In the genomic region with DNA sequence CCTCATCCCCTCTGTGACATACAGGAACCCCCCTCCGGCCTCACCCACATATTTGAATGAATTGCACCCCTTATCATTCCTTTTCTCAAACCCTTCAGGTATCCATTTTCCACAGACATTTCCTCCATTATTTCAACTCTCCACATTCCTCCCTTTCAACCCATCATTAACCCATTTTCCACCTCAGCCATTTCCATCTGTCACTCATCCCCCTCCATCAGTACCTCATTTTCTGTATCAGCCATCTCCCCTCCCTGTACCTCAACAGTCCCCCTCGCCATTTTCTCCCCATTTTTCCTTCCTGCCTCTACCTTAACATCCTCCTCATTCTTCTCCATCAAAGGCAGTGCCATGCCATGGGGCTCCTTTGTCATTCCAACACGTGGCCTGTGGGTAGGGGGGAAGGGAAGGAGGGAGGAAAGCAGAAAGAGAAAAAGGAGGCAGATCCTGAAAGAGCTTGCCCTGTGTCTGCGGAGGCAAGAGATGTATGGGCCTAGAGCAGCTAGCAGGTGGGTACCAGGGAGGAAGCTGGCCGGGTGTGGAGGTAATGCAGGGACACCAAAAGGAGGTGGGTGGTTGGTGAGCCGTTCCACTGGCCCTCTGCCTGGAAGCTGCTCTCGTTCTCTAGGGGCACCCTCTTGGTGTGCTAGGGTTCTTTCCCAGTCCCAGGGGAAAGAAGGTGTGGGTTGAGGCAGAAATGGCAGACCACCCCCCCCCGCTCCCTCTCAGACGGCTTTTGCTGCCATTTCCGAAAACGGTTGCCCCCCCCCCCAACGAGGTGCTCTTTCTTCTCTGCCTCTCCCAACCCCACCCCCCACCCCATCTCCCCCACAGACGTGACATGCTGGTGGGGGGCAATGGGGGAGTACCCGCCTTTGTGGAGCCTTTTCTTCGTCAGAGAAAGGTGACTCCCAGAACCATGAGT, we compare ENCODE assay signal across 8 cellular contexts. TPM values are rescaled to one million over a fixed set of nuclear protein-coding genes. Genes with fewer than 3 reads are reported as not detected.
A peak's percentile ranks its signal among the peaks of the same experiment; 100 is the strongest.
DNase-seq lines count a peak whose midpoint lies in the region; ATAC-seq and TF ChIP-seq lines count a peak whose summit lies in the region.

No MANE protein-coding gene starts in this region.

- H3K27ac ChIP-seq in gastroesophageal sphincter (peak overlapping the region in 3 of 4 donors; percentile 76 to 99 (median 96)), skeletal muscle tissue (ENCODE audit: low read depth, low read length) (peak overlapping the region; percentile 100)

- H3K27me3 Mint-ChIP-seq in activated B cell treated with CpG ODN at 0.5 μM for 24 hours = peaks cover 2% of the 10 kb centered on the region

- no peak for TF ChIP-seq POLR2A in gastroesophageal sphincter (IDR thresholded peaks at IDR 0.05)

- 30 to 62% methylated on average over 3 to 5 of the region's 15 CpGs for WGBS in gastroesophageal sphincter (ENCODE audit: low coverage in 1 of 2), 2 donors

- intact Hi-C loops in activated B cell treated with CpG ODN at 0.5 μM for 24 hours (cut with micrococcal nuclease) = no loop called here

- H3K4me3 Mint-ChIP-seq in activated B cell treated with CpG ODN at 0.5 μM for 24 hours = peak overlapping the region; percentile 62

- POLR2A ChIA-PET in activated B cell treated with CpG ODN at 0.5 μM for 24 hours (lab: Charles Lee) = interaction anchor here (0.9 to 1.9 kb wide), 2 partner anchors 10 to 81 kb away, joined by 3 to 9 read pairs; a partner anchor contains a TSS

- no peak for DNase-seq in activated B cell treated with CpG ODN at 0.5 μM for 24 hours

- CTCF ChIA-PET in activated B cell treated with CpG ODN at 0.5 μM for 24 hours (lab: Charles Lee) = interaction anchor here (1.3 kb wide), 1 partner anchor 60 kb away, joined by 5 read pairs; no protein-coding TSS in a partner anchor

- H3K36me3 ChIP-seq in gastroesophageal sphincter = peaks cover 0 to 4% of the 10 kb centered on the region in 2 donors
- H3K36me3 ChIP-seq in skeletal muscle tissue (ENCODE audit: control insufficient read depth in 3 of 3, insufficient read depth in 3 of 3, low read length in 3 of 3) = peaks cover 1 to 20% (median 1%) of the 10 kb centered on the region in 3 donors

- ATAC-seq in activated B cell treated with CpG ODN at 0.5 μM for 24 hours (ENCODE audit: low read depth) (no peak), gastroesophageal sphincter (no peak), GM18907 (IDR thresholded peaks at IDR 0.05; ENCODE audit: unreplicated experiment) (no peak), HG03460 (IDR thresholded peaks at IDR 0.05; ENCODE audit: unreplicated experiment) (no peak), GM21619 (IDR thresholded peaks at IDR 0.05; ENCODE audit: unreplicated experiment) (no peak), HG02588 (IDR thresholded peaks at IDR 0.05; ENCODE audit: unreplicated experiment) (no peak)

- H3K4me1 Mint-ChIP-seq in activated B cell treated with CpG ODN at 0.5 μM for 24 hours = peaks cover 65% of the 10 kb centered on the region

- H3K9ac ChIP-seq in skeletal muscle tissue (ENCODE audit: low read depth in 1 of 3, low read length in 3 of 3) = peak overlapping the region; percentile 36 to 100 (median 99)

- no peaks in the 10 kb centered on the region for H3K27me3 ChIP-seq in gastroesophageal sphincter
- H3K27me3 ChIP-seq in skeletal muscle tissue (ENCODE audit: control insufficient read depth in 3 of 3, insufficient read depth in 3 of 3, low read length in 3 of 3) = no peaks in the 10 kb centered on the region

- H3K9me3 ChIP-seq in gastroesophageal sphincter = no peaks in the 10 kb centered on the region
- H3K9me3 ChIP-seq in skeletal muscle tissue (ENCODE audit: control insufficient read depth in 3 of 3, low read length in 3 of 3) = no peaks in the 10 kb centered on the region

- H3K9me3 Mint-ChIP-seq in activated B cell treated with CpG ODN at 0.5 μM for 24 hours = no peaks in the 10 kb centered on the region

- peaks cover 6% of the 10 kb centered on the region for H3K36me3 Mint-ChIP-seq in activated B cell treated with CpG ODN at 0.5 μM for 24 hours (ENCODE audit: low read depth)

- H3K27ac Mint-ChIP-seq in activated B cell treated with CpG ODN at 0.5 μM for 24 hours = peak overlapping the region; percentile 56

- H3K4me1 ChIP-seq in gastroesophageal sphincter (peaks cover 10 to 35% (median 14%) of the 10 kb centered on the region in 3 donors), skeletal muscle tissue (ENCODE audit: control insufficient read depth in 3 of 3, insufficient read depth in 3 of 3, low read length in 3 of 3) (peaks cover 38 to 66% (median 61%) of the 10 kb centered on the region in 3 donors)

- H3K4me3 ChIP-seq in GM12875 (ENCODE audit: low read depth, low read length) (peak overlapping the region; percentile 94), gastroesophageal sphincter (peak overlapping the region; percentile 47 to 96), skeletal muscle tissue (ENCODE audit: low read length in 3 of 3) (peak overlapping the region; percentile 30 to 85 (median 71))

- TF ChIP-seq EP300 in gastroesophageal sphincter (IDR thresholded peaks at IDR 0.05) = no peak

- TF ChIP-seq CTCF in GM12875 (IDR thresholded peaks at IDR 0.05; ENCODE audit: borderline replicate concordance, insufficient read depth, low read depth, low read length) = no peak
- no peak for TF ChIP-seq CTCF in activated B cell treated with CpG ODN at 0.5 μM for 24 hours (IDR thresholded peaks at IDR 0.05)
- no peak for TF ChIP-seq CTCF in gastroesophageal sphincter (IDR thresholded peaks at IDR 0.05)

RNA-seq across cellular contexts. Expression of a gene that starts 1.6 kb away (rescaled TPM):
- total RNA-seq in activated B cell treated with CpG ODN at 0.5 μM for 24 hours = 5.4 and 6.4 TPM in 2 replicates
- total RNA-seq in gastroesophageal sphincter = 100 to 1,000 TPM in 2 of 4 donors, 10 to 100 TPM in 2; 46.8 to 125 (median 96.8) TPM
- 14.1 TPM for total RNA-seq in skeletal muscle tissue

RNA-seq across cellular contexts. Expression of a gene that starts 33.1 kb away (rescaled TPM):
- total RNA-seq in activated B cell treated with CpG ODN at 0.5 μM for 24 hours (0.13 TPM in 1 of 2 replicates, not detected in the other), gastroesophageal sphincter (under 1 TPM in 3 of 4 donors, not detected in 1; 0.30 to 0.81 (median 0.67) TPM), skeletal muscle tissue (under 0.01 TPM)
